In the genomic region with DNA sequence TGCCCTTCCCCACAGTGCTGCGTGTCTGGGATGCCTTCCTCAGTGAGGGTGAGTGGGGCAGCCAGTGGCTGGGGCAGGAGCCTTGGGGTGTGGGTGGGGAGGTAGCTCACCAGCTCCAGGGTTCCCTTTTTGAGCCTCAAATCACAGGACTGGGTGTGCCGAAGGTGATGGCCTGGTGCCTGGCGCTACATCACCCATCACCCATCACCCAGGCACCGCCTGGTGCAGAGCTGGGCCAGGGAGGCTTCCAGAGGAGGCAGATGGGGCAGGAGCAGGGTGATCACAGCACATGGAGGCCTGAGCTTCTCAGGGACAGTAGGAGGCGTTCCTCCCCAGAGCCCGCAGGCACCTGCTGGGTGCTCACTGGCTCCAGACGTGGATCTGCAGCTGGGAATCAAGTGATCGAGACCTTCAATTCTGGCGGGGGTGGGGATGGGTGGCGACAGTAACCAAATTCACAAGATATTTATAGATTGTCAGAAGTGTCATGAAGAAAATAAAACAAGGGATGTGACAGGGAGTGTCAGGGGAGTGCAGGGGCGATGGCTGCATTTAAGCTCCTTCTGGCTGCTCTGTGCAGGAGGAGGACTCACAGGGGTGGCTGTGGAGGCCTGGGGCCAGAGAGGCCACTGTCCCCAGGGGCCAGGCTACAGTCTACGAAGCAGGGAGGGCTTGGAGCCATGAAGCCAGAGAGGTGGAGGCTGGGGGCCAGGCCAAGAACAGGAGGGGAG, we compare ENCODE assay signal across 12 cellular contexts. TPM values are rescaled to one million over a fixed set of nuclear protein-coding genes. Genes with fewer than 3 reads are reported as not detected.
DNase-seq lines count a peak whose midpoint lies in the region; ATAC-seq and FAIRE-seq lines count a peak whose summit lies in the region.
"Had no signal": no experiment of that assay in that cellular context is flagged by ENCODE, and none has a peak within 500 bp of the region (broad histone marks: within the 10 kb centered on the region; RNA-seq: fewer than 3 reads in every experiment).

No MANE protein-coding gene starts in this region.

- H3K27me3 Mint-ChIP-seq in T-cell = no peaks in the 10 kb centered on the region

- no peak for FAIRE-seq in frontal cortex (lab: Jason Lieb, UNC)

- H3K4me1 Mint-ChIP-seq in T-cell = peaks cover 78 to 88% (median 82%) of the 10 kb centered on the region in 3 donors

- POLR2A ChIA-PET in T-cell (lab: Charles Lee) = interaction anchor here in 1 of 2 donors (0.7 kb wide), 1 partner anchor 1889 kb away, joined by 4 read pairs; no protein-coding TSS in a partner anchor

- intact Hi-C loops in Right ventricle myocardium superior (cut with DNase I) (no loop called here), cardiac septum (cut with DNase I) (no loop called here)

- peak overlapping the region; percentile 96 for H3K27ac Mint-ChIP-seq in T-cell

- H3K4me3 Mint-ChIP-seq in T-cell = peak overlapping the region; percentile 92 to 97 (median 96)

- H3K36me3 Mint-ChIP-seq in T-cell = peaks cover 15% of the 10 kb centered on the region

- no peaks in the 10 kb centered on the region for H3K9me3 Mint-ChIP-seq in T-cell

- ATAC-seq in Right ventricle myocardium superior (ENCODE audit: poor library complexity) (peak; percentile 22), T-cell (replicated peaks in 1 of 4) (no peak), GM19467 (IDR thresholded peaks at IDR 0.05; ENCODE audit: unreplicated experiment) (no peak)
- ATAC-seq: sciatic nerve had no signal

- DNase-seq in Right ventricle myocardium superior = no peak
- DNase-seq in cardiac septum (ENCODE audit: low spot score) = no peak
- peak in 1 of 34 experiments; percentile 35 for DNase-seq in T-cell
- DNase-seq in frontal cortex (ENCODE audit: low spot score in 2 of 2) = peak; percentile 71 to 76
- DNase-seq in superior temporal gyrus (ENCODE audit: extremely low spot score) = peak; percentile 74
- DNase-seq in OCI-M1 (lab: John Stamatoyannopoulos, UW) = no peak
- DNase-seq in cortex of kidney (lab: John Stamatoyannopoulos, UW) = no peak
- DNase-seq: Calu3, heart right ventricle, SIG-M5 had no signal

- CTCF ChIA-PET in T-cell (lab: Charles Lee) = no interaction called here

RNA-seq across cellular contexts. Expression of a gene that starts 3.3 kb away (rescaled TPM):
- 1.00 TPM for total RNA-seq in Right ventricle myocardium superior
- 1.0 TPM for total RNA-seq in cardiac septum
- 100 to 1,000 TPM; 288 to 449 (median 436) TPM for total RNA-seq in T-cell
- total RNA-seq in frontal cortex = not detected
- total RNA-seq: Calu3 had no signal

RNA-seq across cellular contexts. Expression of a gene that starts 5.5 kb away (rescaled TPM):
- 103 TPM for total RNA-seq in Right ventricle myocardium superior
- 95.1 TPM for total RNA-seq in cardiac septum
- total RNA-seq in T-cell = 100 to 1,000 TPM; 118 to 198 (median 186) TPM
- 69.3 TPM for total RNA-seq in frontal cortex

RNA-seq across cellular contexts. Expression of a gene that starts 8.3 kb away (rescaled TPM):
- total RNA-seq in Right ventricle myocardium superior (15.0 TPM), cardiac septum (22.2 TPM), T-cell (10 to 100 TPM in 2 of 5 donors, 1 to 10 TPM in 3; 5.5 to 19.1 (median 9.8) TPM), frontal cortex (under 0.01 TPM)
- total RNA-seq: Calu3 had no signal

RNA-seq across cellular contexts. Expression of a gene that starts 15.3 kb away (rescaled TPM):
- total RNA-seq in Right ventricle myocardium superior (5.7 TPM), cardiac septum (4.8 TPM), T-cell (10 to 100 TPM; 34.9 to 63.8 (median 56.2) TPM), frontal cortex (11.8 TPM)

RNA-seq across cellular contexts. Expression of a gene that starts 21.2 kb away (rescaled TPM):
- total RNA-seq in Right ventricle myocardium superior (24.6 TPM), cardiac septum (23.2 TPM), T-cell (10 to 100 TPM; 60.3 to 88.0 (median 81.9) TPM), frontal cortex (15.1 TPM)

Comparison
In these comparisons a context has a peak if more than half of its experiments do, and no peak if none do; other contexts are left out.
1. DNase-seq: peak in frontal cortex (2 of 2) and superior temporal gyrus (single experiment); none in Right ventricle myocardium superior (single experiment), cardiac septum (single experiment), OCI-M1 (single experiment) and cortex of kidney (single experiment).
2. RNA of a gene that starts 3.3 kb away (total RNA-seq): 288 to 449 TPM in T-cell; 1.0 TPM in cardiac septum (single experiment), 1.00 TPM in Right ventricle myocardium superior (single experiment) and not detected in frontal cortex (single experiment); every median in the first group is over 100 times any median in the second.